In the genomic region with DNA sequence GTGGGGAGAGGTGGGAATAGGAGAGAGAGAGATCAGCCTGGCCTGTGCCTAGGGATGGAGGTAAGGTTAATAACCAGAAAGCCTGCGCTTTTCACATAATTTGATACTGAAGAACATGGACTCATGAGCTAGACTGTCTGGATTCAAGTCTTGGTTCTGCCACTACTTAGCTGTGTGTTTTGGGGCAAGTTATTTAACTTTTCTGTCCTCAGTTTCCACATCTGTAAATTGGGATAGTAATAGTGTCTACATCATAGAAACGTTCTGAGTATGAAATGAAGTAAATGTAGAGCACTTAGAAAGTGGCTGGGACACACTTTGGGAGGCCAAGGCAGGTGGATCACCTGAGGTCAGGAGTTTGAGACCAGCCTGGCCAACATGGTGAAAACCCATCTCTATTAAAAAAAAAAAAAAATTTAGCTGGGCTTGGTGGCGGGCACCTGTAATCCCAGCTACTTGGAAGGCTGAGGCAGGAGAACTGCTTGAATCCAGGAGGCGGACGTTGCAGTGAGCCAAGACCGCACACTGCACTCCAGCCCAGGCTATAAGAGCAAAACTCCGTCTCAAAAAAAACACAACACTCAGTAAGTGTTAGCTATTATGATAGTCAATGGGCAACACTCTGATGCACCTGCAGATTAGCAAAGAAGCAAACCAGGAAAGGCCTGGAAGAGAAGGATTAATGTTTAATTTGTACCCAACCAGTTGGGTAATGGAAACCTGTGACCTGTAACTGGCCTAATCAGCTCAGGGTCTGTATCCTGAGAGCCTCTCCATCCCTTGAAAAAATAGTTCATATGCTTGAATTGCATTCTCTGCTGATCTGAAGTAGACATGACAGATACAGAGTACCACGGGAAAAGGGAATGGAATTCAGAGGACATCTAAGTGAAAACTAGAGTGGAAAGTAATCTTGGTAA, we compare ENCODE assay signal across 25 cellular contexts. TPM values are rescaled to one million over a fixed set of nuclear protein-coding genes. Genes with fewer than 3 reads are reported as not detected.
A peak's percentile ranks its signal among the peaks of the same experiment; 100 is the strongest.
DNase-seq lines count a peak whose midpoint lies in the region; ATAC-seq, FAIRE-seq and TF ChIP-seq lines count a peak whose summit lies in the region.
"Had no signal": no experiment of that assay in that cellular context is flagged by ENCODE, and none has a peak within 500 bp of the region (broad histone marks: within the 10 kb centered on the region; RNA-seq: fewer than 3 reads in every experiment).

No MANE protein-coding gene starts in this region.

- no peak for DNase-seq in CD4-positive, CD25-positive, alpha-beta regulatory T cell
- no peak for DNase-seq in CD4-positive, alpha-beta memory T cell
- no peak for DNase-seq in activated T-helper 2 cell treated with anti-CD3 and anti-CD28 coated beads, Interferon-gamma antibody, Interleukin-2, Interleukin-4, amounts not matched to agents 10 μg/mL and 5 μg/mL and 100 μg/mL, durations not matched to agents 14 hours and 24 hours and 36 hours (ENCODE audit: low spot score)
- no peak for DNase-seq in lower lobe of right lung
- no peak for DNase-seq in gastrocnemius medialis
- DNase-seq in GM12892 (ENCODE audit: insufficient read length): no peak
- DNase-seq in upper lobe of left lung: no peak
- DNase-seq in endothelial cell (ENCODE audit: low spot score): no peak
- DNase-seq: activated CD4-positive, alpha-beta T cell treated with anti-CD3 and anti-CD28 coated beads for 48 hours; activated CD8-positive, alpha-beta memory T cell treated with anti-CD3 and anti-CD28 coated beads, Interleukin-2, amount 50 U/mL, for 48 hours; activated naive CD4-positive, alpha-beta T cell; body of pancreas; cerebellar nuclear complex; glutamatergic neuron; NCI-H1694 treated with DMSO at 0.1 percent for 48 hours; NCI-H510A; stimulated activated naive CD4-positive, alpha-beta T cell had no signal

- no peaks in the 10 kb centered on the region for H3K9me3 ChIP-seq in CD4-positive, CD25-positive, alpha-beta regulatory T cell (ENCODE audit: control insufficient read depth in 2 of 2, low read length in 2 of 2)
- no peaks in the 10 kb centered on the region for H3K9me3 ChIP-seq in CD4-positive, alpha-beta memory T cell (ENCODE audit: control insufficient read depth in 1 of 2, low read length in 2 of 2)
- no peaks in the 10 kb centered on the region for H3K9me3 ChIP-seq in lower lobe of right lung
- H3K9me3 ChIP-seq in gastrocnemius medialis: no peaks in the 10 kb centered on the region
- H3K9me3 ChIP-seq in upper lobe of left lung: no peaks in the 10 kb centered on the region
- H3K9me3 ChIP-seq: adrenal gland; BLaER1 treated with 17β-estradiol and CSF1 and Interleukin-3, amounts not matched to agents 10 nM and 100 nM; body of pancreas; suprapubic skin; vagina had no signal

- H3K4me3 Mint-ChIP-seq in CD4-positive, CD25-positive, alpha-beta regulatory T cell: peak overlapping the region in 3 of 4 donors; percentile 6 to 89 (median 77)
- H3K4me3 Mint-ChIP-seq in CD4-positive, alpha-beta memory T cell: peak overlapping the region in 6 of 8 donors; percentile 4 to 73 (median 28)
- H3K4me3 Mint-ChIP-seq in activated T-helper 2 cell treated with anti-CD3 and anti-CD28 coated beads, Interferon-gamma antibody, Interleukin-2, Interleukin-4, amounts not matched to agents 10 μg/mL and 5 μg/mL and 100 μg/mL, durations not matched to agents 14 hours and 24 hours and 36 hours (ENCODE audit: low read depth): no peak overlapping the region
- no peak overlapping the region for H3K4me3 Mint-ChIP-seq in endothelial cell (ENCODE audit: unreplicated experiment)

- WGBS in upper lobe of left lung, 2 donors: 70 to 86% methylated on average over 8 of the region's 8 CpGs

- peaks cover 0 to 2% (median 0%) of the 10 kb centered on the region in 7 donors for H3K9me3 Mint-ChIP-seq in CD4-positive, CD25-positive, alpha-beta regulatory T cell
- H3K9me3 Mint-ChIP-seq in CD4-positive, alpha-beta memory T cell: peaks cover 0 to 2% (median 0%) of the 10 kb centered on the region in 8 donors
- no peaks in the 10 kb centered on the region for H3K9me3 Mint-ChIP-seq in activated T-helper 2 cell treated with anti-CD3 and anti-CD28 coated beads, Interferon-gamma antibody, Interleukin-2, Interleukin-4, amounts not matched to agents 10 μg/mL and 5 μg/mL and 100 μg/mL, durations not matched to agents 14 hours and 24 hours and 36 hours
- no peaks in the 10 kb centered on the region for H3K9me3 Mint-ChIP-seq in endothelial cell (ENCODE audit: unreplicated experiment)

- no peak for ATAC-seq in CD4-positive, CD25-positive, alpha-beta regulatory T cell (ENCODE audit: low read depth in 2 of 2)
- peak; percentile 57 to 66 for ATAC-seq in lower lobe of right lung
- ATAC-seq in gastrocnemius medialis: no peak
- ATAC-seq in upper lobe of left lung (ENCODE audit: low FRiP score in 2 of 2): no peak
- ATAC-seq: body of pancreas had no signal

- H3K4me1 Mint-ChIP-seq in CD4-positive, CD25-positive, alpha-beta regulatory T cell: peaks cover 32 to 71% (median 56%) of the 10 kb centered on the region in 4 donors
- peaks cover 47 to 86% (median 67%) of the 10 kb centered on the region in 4 donors for H3K4me1 Mint-ChIP-seq in CD4-positive, alpha-beta memory T cell
- peaks cover 67% of the 10 kb centered on the region for H3K4me1 Mint-ChIP-seq in activated T-helper 2 cell treated with anti-CD3 and anti-CD28 coated beads, Interferon-gamma antibody, Interleukin-2, Interleukin-4, amounts not matched to agents 10 μg/mL and 5 μg/mL and 100 μg/mL, durations not matched to agents 14 hours and 24 hours and 36 hours (ENCODE audit: low read depth)
- peaks cover 5% of the 10 kb centered on the region for H3K4me1 Mint-ChIP-seq in endothelial cell (ENCODE audit: unreplicated experiment)

- no peaks in the 10 kb centered on the region for H3K27me3 ChIP-seq in CD4-positive, CD25-positive, alpha-beta regulatory T cell (ENCODE audit: control insufficient read depth, insufficient read depth, low read length)
- H3K27me3 ChIP-seq in CD4-positive, alpha-beta memory T cell (ENCODE audit: insufficient read depth, low read length): no peaks in the 10 kb centered on the region
- H3K27me3 ChIP-seq in lower lobe of right lung (ENCODE audit: low read depth) (no peaks in the 10 kb centered on the region), gastrocnemius medialis (no peaks in the 10 kb centered on the region), upper lobe of left lung (no peaks in the 10 kb centered on the region)
- H3K27me3 ChIP-seq: adrenal gland; BLaER1 treated with 17β-estradiol and CSF1 and Interleukin-3, amounts not matched to agents 10 nM and 100 nM; body of pancreas; suprapubic skin; vagina had no signal

- no peak overlapping the region for H3K27ac ChIP-seq in CD4-positive, CD25-positive, alpha-beta regulatory T cell (ENCODE audit: insufficient read depth, low read length, poor library complexity, severe bottlenecking)
- no peak overlapping the region for H3K27ac ChIP-seq in CD4-positive, alpha-beta memory T cell (ENCODE audit: low read depth, low read length)
- H3K27ac ChIP-seq in lower lobe of right lung: no peak overlapping the region
- H3K27ac ChIP-seq in gastrocnemius medialis: no peak overlapping the region
- H3K27ac ChIP-seq in upper lobe of left lung: no peak overlapping the region
- H3K27ac ChIP-seq: BLaER1 treated with 17β-estradiol and CSF1 and Interleukin-3, amounts not matched to agents 10 nM and 100 nM; body of pancreas; parathyroid adenoma; suprapubic skin; vagina had no signal

- intact Hi-C loops in CD4-positive, alpha-beta memory T cell (cut with micrococcal nuclease): no loop called here
- intact Hi-C loops in activated T-helper 2 cell treated with anti-CD3 and anti-CD28 coated beads, Interferon-gamma antibody, Interleukin-2, Interleukin-4, amounts not matched to agents 10 μg/mL and 5 μg/mL and 100 μg/mL, durations not matched to agents 14 hours and 24 hours and 36 hours (cut with micrococcal nuclease): no loop called here
- intact Hi-C loops in lower lobe of right lung (cut with DNase I) (no loop called here), gastrocnemius medialis (cut with DNase I; ENCODE audit: low total_unique reads) (no loop called here)

- TF ChIP-seq POLR2A in gastrocnemius medialis (IDR thresholded peaks at IDR 0.05) (no peak), GM12892 (IDR thresholded peaks at IDR 0.05; ENCODE audit: low read depth, low read length) (no peak), upper lobe of left lung (IDR thresholded peaks at IDR 0.05) (no peak)

- H3K36me3 Mint-ChIP-seq in CD4-positive, CD25-positive, alpha-beta regulatory T cell: peaks cover 36% of the 10 kb centered on the region
- H3K36me3 Mint-ChIP-seq in CD4-positive, alpha-beta memory T cell: peaks cover 37% of the 10 kb centered on the region in 2 donors
- peaks cover 79% of the 10 kb centered on the region for H3K36me3 Mint-ChIP-seq in activated T-helper 2 cell treated with anti-CD3 and anti-CD28 coated beads, Interferon-gamma antibody, Interleukin-2, Interleukin-4, amounts not matched to agents 10 μg/mL and 5 μg/mL and 100 μg/mL, durations not matched to agents 14 hours and 24 hours and 36 hours (ENCODE audit: low read depth)
- H3K36me3 Mint-ChIP-seq in endothelial cell (ENCODE audit: low read depth, unreplicated experiment): peaks cover 10% of the 10 kb centered on the region

- CTCF ChIA-PET in CD4-positive, alpha-beta memory T cell (lab: Charles Lee; ENCODE audit: partially characterized antibody): interaction anchor here (0.5 to 5.2 kb wide), 8 partner anchors 9 to 221 kb away, joined by 3 to 38 read pairs (median 10); a partner anchor contains a TSS

- peak overlapping the region; percentile 26 for H3K4me3 ChIP-seq in CD4-positive, CD25-positive, alpha-beta regulatory T cell (ENCODE audit: low read depth, low read length)
- no peak overlapping the region for H3K4me3 ChIP-seq in CD4-positive, alpha-beta memory T cell (ENCODE audit: low read length in 2 of 2)
- H3K4me3 ChIP-seq in lower lobe of right lung (no peak overlapping the region), gastrocnemius medialis (no peak overlapping the region), upper lobe of left lung (no peak overlapping the region)
- H3K4me3 ChIP-seq: adrenal gland; BLaER1 treated with 17β-estradiol and CSF1 and Interleukin-3, amounts not matched to agents 10 nM and 100 nM; body of pancreas; suprapubic skin; vagina had no signal

- TF ChIP-seq CTCF in lower lobe of right lung (IDR thresholded peaks at IDR 0.05) (no peak), gastrocnemius medialis (IDR thresholded peaks at IDR 0.05 in 4 of 5, conservative IDR thresholded peaks at IDR 0.05 in 1 of 5) (no peak), upper lobe of left lung (IDR thresholded peaks at IDR 0.05) (no peak), endothelial cell (IDR thresholded peaks at IDR 0.05; ENCODE audit: unreplicated experiment) (no peak)

- POLR2A ChIA-PET in CD4-positive, alpha-beta memory T cell (lab: Charles Lee; ENCODE audit: partially characterized antibody): interaction anchor here (0.8 to 4.6 kb wide), 10 partner anchors 9 to 78 kb away, joined by 3 to 42 read pairs (median 6); a partner anchor contains a TSS

- in situ Hi-C loops in gastrocnemius medialis (cut with MboI; ENCODE audit: low sequenced_read_pairs in 4 of 4): no loop called here

- FAIRE-seq in GM12892 (lab: Jason Lieb, UNC): no peak
- FAIRE-seq: GM12891, keratinocyte had no signal

- H3K4me1 ChIP-seq in CD4-positive, CD25-positive, alpha-beta regulatory T cell (ENCODE audit: control insufficient read depth, insufficient read depth, low read length, poor library complexity, severe bottlenecking): peaks cover 57% of the 10 kb centered on the region
- H3K4me1 ChIP-seq in CD4-positive, alpha-beta memory T cell (ENCODE audit: insufficient read depth, low read length): peaks cover 87% of the 10 kb centered on the region
- H3K4me1 ChIP-seq in lower lobe of right lung (peaks cover 7% of the 10 kb centered on the region), gastrocnemius medialis (peaks cover 0 to 7% of the 10 kb centered on the region in 2 donors), upper lobe of left lung (peaks cover 0 to 7% (median 2%) of the 10 kb centered on the region in 4 donors)
- H3K4me1 ChIP-seq: parathyroid adenoma had no signal

- H3K27ac Mint-ChIP-seq in CD4-positive, CD25-positive, alpha-beta regulatory T cell: peak overlapping the region; percentile 56 to 84 (median 78)
- peak overlapping the region; percentile 57 to 93 (median 87) for H3K27ac Mint-ChIP-seq in CD4-positive, alpha-beta memory T cell
- peak overlapping the region; percentile 82 for H3K27ac Mint-ChIP-seq in activated T-helper 2 cell treated with anti-CD3 and anti-CD28 coated beads, Interferon-gamma antibody, Interleukin-2, Interleukin-4, amounts not matched to agents 10 μg/mL and 5 μg/mL and 100 μg/mL, durations not matched to agents 14 hours and 24 hours and 36 hours
- no peak overlapping the region for H3K27ac Mint-ChIP-seq in endothelial cell (ENCODE audit: unreplicated experiment)

- H3K36me3 ChIP-seq in CD4-positive, CD25-positive, alpha-beta regulatory T cell (ENCODE audit: control insufficient read depth, insufficient read depth, low read length): peaks cover 23% of the 10 kb centered on the region
- H3K36me3 ChIP-seq in CD4-positive, alpha-beta memory T cell (ENCODE audit: insufficient read depth, low read length): peaks cover 18% of the 10 kb centered on the region
- peaks cover 20% of the 10 kb centered on the region for H3K36me3 ChIP-seq in lower lobe of right lung
- peaks cover 0 to 2% of the 10 kb centered on the region in 2 donors for H3K36me3 ChIP-seq in gastrocnemius medialis
- peaks cover 0 to 18% (median 17%) of the 10 kb centered on the region in 4 donors for H3K36me3 ChIP-seq in upper lobe of left lung

- H3K27me3 Mint-ChIP-seq in CD4-positive, CD25-positive, alpha-beta regulatory T cell: no peaks in the 10 kb centered on the region
- H3K27me3 Mint-ChIP-seq in CD4-positive, alpha-beta memory T cell: no peaks in the 10 kb centered on the region
- H3K27me3 Mint-ChIP-seq in activated T-helper 2 cell treated with anti-CD3 and anti-CD28 coated beads, Interferon-gamma antibody, Interleukin-2, Interleukin-4, amounts not matched to agents 10 μg/mL and 5 μg/mL and 100 μg/mL, durations not matched to agents 14 hours and 24 hours and 36 hours (ENCODE audit: low read depth): no peaks in the 10 kb centered on the region
- peaks cover 2% of the 10 kb centered on the region for H3K27me3 Mint-ChIP-seq in endothelial cell (ENCODE audit: unreplicated experiment)

- no peak for TF ChIP-seq EP300 in upper lobe of left lung (IDR thresholded peaks at IDR 0.05)

RNA-seq across cellular contexts. Expression of a gene that starts 6.8 kb away (rescaled TPM):
- total RNA-seq in CD4-positive, CD25-positive, alpha-beta regulatory T cell: 46.8 TPM
- polyA plus RNA-seq in CD4-positive, CD25-positive, alpha-beta regulatory T cell: 10 to 100 TPM; 47.5 to 75.2 (median 51.4) TPM
- 10 to 100 TPM; 35.5 to 35.8 TPM for total RNA-seq in CD4-positive, alpha-beta memory T cell
- polyA plus RNA-seq in CD4-positive, alpha-beta memory T cell: 10 to 100 TPM; 51.2 to 60.4 TPM
- 42.1 and 43.0 TPM in 2 replicates for total RNA-seq in activated T-helper 2 cell treated with anti-CD3 and anti-CD28 coated beads, Interferon-gamma antibody, Interleukin-2, Interleukin-4, amounts not matched to agents 10 μg/mL and 5 μg/mL and 100 μg/mL, durations not matched to agents 14 hours and 24 hours and 36 hours
- total RNA-seq in lower lobe of right lung: 17.7 TPM
- 10 to 100 TPM in 3 of 4 donors, 1 to 10 TPM in 1; 5.3 to 16.9 (median 14.9) TPM for total RNA-seq in gastrocnemius medialis
- polyA plus RNA-seq in GM12892 (2012; ENCODE audit: missing spikeins): 12.1 TPM
- total RNA-seq in upper lobe of left lung: 10 to 100 TPM; 13.4 to 33.1 (median 26.3) TPM
- total RNA-seq in endothelial cell (ENCODE audit: unreplicated experiment): 13.0 TPM
- polyA plus RNA-seq: neural cell had no signal

Comparison
In these comparisons a context has a peak if more than half of its experiments do, and no peak if none do; other contexts are left out.
1. ATAC-seq: peak in lower lobe of right lung (2 of 2); none in CD4-positive, CD25-positive, alpha-beta regulatory T cell (0 of 2), gastrocnemius medialis (0 of 2) and upper lobe of left lung (0 of 2).
2. H3K4me3 Mint-ChIP-seq: peak in CD4-positive, CD25-positive, alpha-beta regulatory T cell (3 of 4) and CD4-positive, alpha-beta memory T cell (6 of 8); none in activated T-helper 2 cell treated with anti-CD3 and anti-CD28 coated beads, Interferon-gamma antibody, Interleukin-2, Interleukin-4, amounts not matched to agents 10 μg/mL and 5 μg/mL and 100 μg/mL, durations not matched to agents 14 hours and 24 hours and 36 hours (single experiment) and endothelial cell (single experiment).